ENCODE assay signal across 26 cellular contexts in genomic region chr7:95529701-95530100, GRCh38. TPM values are rescaled to one million over a fixed set of nuclear protein-coding genes. Genes with fewer than 3 reads are reported as not detected.
"Had no signal": no experiment of that assay in that cellular context is flagged by ENCODE, and none has a peak within 500 bp of the region (broad histone marks: within the 10 kb centered on the region; RNA-seq: fewer than 3 reads in every experiment).

No MANE protein-coding gene starts in this region.

- DNase-seq: activated B cell treated with CpG ODN at 0.5 μM for 24 hours; activated CD4-positive, alpha-beta T cell treated with anti-CD3 and anti-CD28 coated beads for 1 hour; activated CD4-positive, alpha-beta T cell treated with anti-CD3 and anti-CD28 coated beads, Interleukin-2, amount 10 ng/mL, durations not matched to agents 24 days and 14 days; activated CD4-positive, alpha-beta T cell treated with anti-CD3 and anti-CD28 coated beads, Interleukin-2, amount 50 U/mL, for 48 hours; activated CD8-positive, alpha-beta memory T cell treated with anti-CD3 and anti-CD28 coated beads, Interleukin-2, amount 10 ng/mL, durations not matched to agents 7 days and 5 days; activated effector memory CD4-positive, alpha-beta T cell treated with Interleukin-2 at 50 U/mL for 16 hours; activated naive CD4-positive, alpha-beta T cell; activated T-cell treated with anti-CD3 and anti-CD28 coated beads, Interleukin-2, amount 50 U/mL, for 24 hours; aorta; NCI-H1092 treated with DMSO at 0.1 percent for 48 hours; NCI-H1417 treated with DMSO at 0.1 percent for 48 hours; NCI-H187 treated with DMSO at 0.1 percent for 48 hours; NCI-H2107; NCI-H2171 treated with DMSO at 0.1 percent for 48 hours; NCI-H226; NCI-H748 treated with DMSO at 0.1 percent for 48 hours; RPMI8226; T-cell; T-helper 2 cell; T1000 had no signal

- H3K4me1 ChIP-seq: breast epithelium had no signal

- H3K27me3 ChIP-seq: breast epithelium had no signal

- H3K4me3 ChIP-seq: breast epithelium, SK-N-MC had no signal

- H3K9ac ChIP-seq: KMS-11 had no signal

- H3K36me3 ChIP-seq: breast epithelium had no signal

- H3K9me3 ChIP-seq: breast epithelium had no signal

RNA-seq across cellular contexts. Expression of gene ASB4, which starts 44.0 kb away (rescaled TPM):
- total RNA-seq: activated B cell treated with CpG ODN at 0.5 μM for 24 hours; activated CD4-positive, alpha-beta T cell treated with anti-CD3 and anti-CD28 coated beads, Interleukin-2, amount 10 ng/mL, durations not matched to agents 24 days and 14 days; activated CD8-positive, alpha-beta memory T cell treated with anti-CD3 and anti-CD28 coated beads, Interleukin-2, amount 10 ng/mL, durations not matched to agents 7 days and 5 days; activated T-helper 1 cell treated with anti-CD3 and anti-CD28 coated beads, Interleukin-12 subunit alpha, Interleukin-12 subunit beta, Interleukin-2, Interleukin-4 antibody, amounts not matched to agents 30 ng/mL and 10 ng/mL and 1 ng/mL, durations not matched to agents 14 hours and 24 hours and 36 hours; aorta; MCF 10A; OCI-LY7 had no signal
